In genomic region chr5:39543335-39543734, GRCh38 we compare ENCODE assay signal across 15 cellular contexts.
DNase-seq lines count a peak whose midpoint lies in the region; ATAC-seq and TF ChIP-seq lines count a peak whose summit lies in the region.
"Had no signal": no experiment of that assay in that cellular context is flagged by ENCODE, and none has a peak within 500 bp of the region (broad histone marks: within the 10 kb centered on the region; RNA-seq: fewer than 3 reads in every experiment).

No MANE protein-coding gene starts in this region.

- H3K4me1 ChIP-seq in RWPE2 (ENCODE audit: insufficient read depth, poor library complexity, severe bottlenecking) (no peaks in the 10 kb centered on the region), parathyroid adenoma (no peaks in the 10 kb centered on the region), psoas muscle (no peaks in the 10 kb centered on the region), neuronal stem cell (ENCODE audit: control insufficient read depth in 2 of 2, insufficient read depth in 1 of 2, low read depth in 1 of 2, low read length in 2 of 2) (no peaks in the 10 kb centered on the region)
- H3K4me1 ChIP-seq: BE2C had no signal

- H3K9ac ChIP-seq in parathyroid adenoma (no peak overlapping the region), neuronal stem cell (ENCODE audit: low read depth, low read length, poor library complexity) (no peak overlapping the region)

- H3K4me3 ChIP-seq in RWPE2 (ENCODE audit: severe bottlenecking) (no peak overlapping the region), parathyroid adenoma (ENCODE audit: low read depth, low read length) (no peak overlapping the region), psoas muscle (no peak overlapping the region), neuronal stem cell (ENCODE audit: low read length in 2 of 2) (no peak overlapping the region)
- H3K4me3 ChIP-seq: cardiac muscle cell, stomach had no signal

- H3K27ac ChIP-seq in RWPE2 (ENCODE audit: poor library complexity, severe bottlenecking) (no peak overlapping the region), parathyroid adenoma (no peak overlapping the region), psoas muscle (no peak overlapping the region), neuronal stem cell (replicated peaks; ENCODE audit: low read length) (no peak overlapping the region)
- H3K27ac ChIP-seq: cardiac muscle cell had no signal

- H3K9me3 ChIP-seq in RWPE2 (ENCODE audit: severe bottlenecking) (no peaks in the 10 kb centered on the region), parathyroid adenoma (ENCODE audit: control insufficient read depth, low read length) (no peaks in the 10 kb centered on the region), psoas muscle (no peaks in the 10 kb centered on the region), neuronal stem cell (replicated peaks in 1 of 2; ENCODE audit: control insufficient read depth in 2 of 2, insufficient read depth in 1 of 2, low read depth in 1 of 2, low read length in 2 of 2) (no peaks in the 10 kb centered on the region)
- H3K9me3 ChIP-seq: BE2C, stomach had no signal

- WGBS in psoas muscle, 3 donors = 69 to 75% (median 74%) methylated on average over 3 of the region's 3 CpGs
- no CpG with 5 or more reads among the region's 3 CpGs for whole genome bisulfite sequencing in neuronal stem cell (ENCODE audit: extremely low coverage in 2 of 2, insufficient read length in 2 of 2, insufficient replicate concordance in 1 of 2), 2 donors

- TF ChIP-seq CTCF in RWPE2 (IDR thresholded peaks at IDR 0.05; ENCODE audit: poor library complexity, severe bottlenecking) (no peak), parathyroid adenoma (IDR thresholded peaks at IDR 0.05) (no peak), psoas muscle (IDR thresholded peaks at IDR 0.05) (no peak)

- H3K79me1 ChIP-seq in neuronal stem cell (ENCODE audit: low read depth, low read length) = no peaks in the 10 kb centered on the region

- H2AFZ ChIP-seq in parathyroid adenoma (peak overlapping the region; percentile 7), neuronal stem cell (ENCODE audit: low read length) (no peak overlapping the region)

- no peak overlapping the region for H2BK120ac ChIP-seq in neuronal stem cell (ENCODE audit: low read depth, low read length)

- H2BK5ac ChIP-seq in neuronal stem cell (ENCODE audit: low read length) = no peak overlapping the region

- intact Hi-C loops in psoas muscle (cut with DNase I) = no loop called here

- H2BK12ac ChIP-seq in neuronal stem cell (ENCODE audit: low read length) = no peak overlapping the region

- H3K23ac ChIP-seq in neuronal stem cell (ENCODE audit: low read depth, low read length, poor library complexity) = no peak overlapping the region

- H3K36me3 ChIP-seq in RWPE2 (ENCODE audit: low read depth) (no peaks in the 10 kb centered on the region), parathyroid adenoma (ENCODE audit: control insufficient read depth, insufficient read depth, low read length) (no peaks in the 10 kb centered on the region), psoas muscle (ENCODE audit: insufficient read depth in 1 of 2, low read depth in 1 of 2) (no peaks in the 10 kb centered on the region), neuronal stem cell (replicated peaks in 1 of 2; ENCODE audit: control insufficient read depth in 2 of 2, insufficient read depth in 2 of 2, low read length in 2 of 2) (no peaks in the 10 kb centered on the region)
- H3K36me3 ChIP-seq: BE2C, cardiac muscle cell, stomach had no signal

- H3K79me2 ChIP-seq in parathyroid adenoma = no peaks in the 10 kb centered on the region

- H4K8ac ChIP-seq in neuronal stem cell (ENCODE audit: low read depth, low read length) = no peak overlapping the region

- no peak overlapping the region for H2AK5ac ChIP-seq in neuronal stem cell (ENCODE audit: low read depth, low read length)

- H2BK15ac ChIP-seq in neuronal stem cell (ENCODE audit: low read length) = no peak overlapping the region

- H3K18ac ChIP-seq in neuronal stem cell (ENCODE audit: low read length) = no peak overlapping the region

- peak; percentile 57 for DNase-seq in GM03348 (ENCODE audit: low spot score)
- DNase-seq in RWPE2 (ENCODE audit: low spot score) = no peak
- DNase-seq in psoas muscle = no peak
- DNase-seq in H4 (ENCODE audit: low spot score) = no peak
- no peak for DNase-seq in neuronal stem cell (ENCODE audit: low spot score)
- DNase-seq: activated CD4-positive, alpha-beta T cell treated with anti-CD3 and anti-CD28 coated beads, Interleukin-2, amount 50 U/mL, for 1 hour; BE2C; DMS 273 treated with DMSO at 0.1 percent for 48 hours; NCI-H345; stimulated activated CD4-positive, alpha-beta T cell treated with anti-CD3 and anti-CD28 coated beads, Interleukin-15, amount 100 ng/mL, for 24 hours; stomach had no signal

- no peak overlapping the region for H3K14ac ChIP-seq in neuronal stem cell (ENCODE audit: low read length)

- H3K27me3 ChIP-seq in RWPE2 (ENCODE audit: insufficient read depth, poor library complexity, severe bottlenecking) (no peaks in the 10 kb centered on the region), parathyroid adenoma (ENCODE audit: control insufficient read depth, insufficient read depth, low read length) (no peaks in the 10 kb centered on the region), psoas muscle (ENCODE audit: insufficient read depth in 3 of 3, low read length in 2 of 3) (no peaks in the 10 kb centered on the region), neuronal stem cell (ENCODE audit: control insufficient read depth in 3 of 3, insufficient read depth in 3 of 3, low read depth in 1 of 3, low read length in 3 of 3) (no peaks in the 10 kb centered on the region)
- H3K27me3 ChIP-seq: cardiac muscle cell, stomach had no signal

- no peak overlapping the region for H4K91ac ChIP-seq in neuronal stem cell (ENCODE audit: low read depth, low read length, poor library complexity)

- H3K4me2 ChIP-seq in parathyroid adenoma (ENCODE audit: low read length) (no peak overlapping the region), neuronal stem cell (ENCODE audit: insufficient read depth, low read length, poor library complexity, severe bottlenecking) (no peak overlapping the region)

- no peak overlapping the region for H3K4ac ChIP-seq in neuronal stem cell (ENCODE audit: low read length)

- ATAC-seq in RWPE2 (ENCODE audit: low read depth) = peak; percentile 27; the same call in 2 of the 3 replicates
- peak; percentile 80 for ATAC-seq in esophagus mucosa
- ATAC-seq in GM18873 (IDR thresholded peaks at IDR 0.05; ENCODE audit: low FRiP score, unreplicated experiment) = no peak
- no peak for ATAC-seq in psoas muscle

Comparison
In these comparisons a context has a peak if more than half of its experiments do, and no peak if none do; other contexts are left out.
1. ATAC-seq: peak in RWPE2 (single experiment) and esophagus mucosa (single experiment); none in GM18873 (single experiment) and psoas muscle (0 of 4).